Comparison of ENCODE assay signal across 1 cellular context in genomic region chr1:176177764-176178163, GRCh38.
TF ChIP-seq lines count a peak whose summit lies in the region.

No MANE protein-coding gene starts in this region.

TF ChIP-seq in GM23338, 12 proteins besides CTCF, POLR2A, EP300 and RAD21 (continued from another document):
- TF ChIP-seq, protein P1, sequence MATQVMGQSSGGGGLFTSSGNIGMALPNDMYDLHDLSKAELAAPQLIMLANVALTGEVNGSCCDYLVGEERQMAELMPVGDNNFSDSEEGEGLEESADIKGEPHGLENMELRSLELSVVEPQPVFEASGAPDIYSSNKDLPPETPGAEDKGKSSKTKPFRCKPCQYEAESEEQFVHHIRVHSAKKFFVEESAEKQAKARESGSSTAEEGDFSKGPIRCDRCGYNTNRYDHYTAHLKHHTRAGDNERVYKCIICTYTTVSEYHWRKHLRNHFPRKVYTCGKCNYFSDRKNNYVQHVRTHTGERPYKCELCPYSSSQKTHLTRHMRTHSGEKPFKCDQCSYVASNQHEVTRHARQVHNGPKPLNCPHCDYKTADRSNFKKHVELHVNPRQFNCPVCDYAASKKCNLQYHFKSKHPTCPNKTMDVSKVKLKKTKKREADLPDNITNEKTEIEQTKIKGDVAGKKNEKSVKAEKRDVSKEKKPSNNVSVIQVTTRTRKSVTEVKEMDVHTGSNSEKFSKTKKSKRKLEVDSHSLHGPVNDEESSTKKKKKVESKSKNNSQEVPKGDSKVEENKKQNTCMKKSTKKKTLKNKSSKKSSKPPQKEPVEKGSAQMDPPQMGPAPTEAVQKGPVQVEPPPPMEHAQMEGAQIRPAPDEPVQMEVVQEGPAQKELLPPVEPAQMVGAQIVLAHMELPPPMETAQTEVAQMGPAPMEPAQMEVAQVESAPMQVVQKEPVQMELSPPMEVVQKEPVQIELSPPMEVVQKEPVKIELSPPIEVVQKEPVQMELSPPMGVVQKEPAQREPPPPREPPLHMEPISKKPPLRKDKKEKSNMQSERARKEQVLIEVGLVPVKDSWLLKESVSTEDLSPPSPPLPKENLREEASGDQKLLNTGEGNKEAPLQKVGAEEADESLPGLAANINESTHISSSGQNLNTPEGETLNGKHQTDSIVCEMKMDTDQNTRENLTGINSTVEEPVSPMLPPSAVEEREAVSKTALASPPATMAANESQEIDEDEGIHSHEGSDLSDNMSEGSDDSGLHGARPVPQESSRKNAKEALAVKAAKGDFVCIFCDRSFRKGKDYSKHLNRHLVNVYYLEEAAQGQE (IDR thresholded peaks at IDR 0.05; ENCODE audit: unreplicated experiment): no peak
- TF ChIP-seq EZH2 (IDR thresholded peaks at IDR 0.05; ENCODE audit: low read depth, unreplicated experiment): no peak
- TF ChIP-seq ETS1 (IDR thresholded peaks at IDR 0.05): no peak
- no peak for TF ChIP-seq CREB1 (CRISPR knock-in tag; IDR thresholded peaks at IDR 0.05; ENCODE audit: low read depth)
- no peak for TF ChIP-seq ZNF114 (CRISPR knock-in tag; IDR thresholded peaks at IDR 0.05)
